14 cellular contexts compared by ENCODE assay signal in the genomic region with DNA sequence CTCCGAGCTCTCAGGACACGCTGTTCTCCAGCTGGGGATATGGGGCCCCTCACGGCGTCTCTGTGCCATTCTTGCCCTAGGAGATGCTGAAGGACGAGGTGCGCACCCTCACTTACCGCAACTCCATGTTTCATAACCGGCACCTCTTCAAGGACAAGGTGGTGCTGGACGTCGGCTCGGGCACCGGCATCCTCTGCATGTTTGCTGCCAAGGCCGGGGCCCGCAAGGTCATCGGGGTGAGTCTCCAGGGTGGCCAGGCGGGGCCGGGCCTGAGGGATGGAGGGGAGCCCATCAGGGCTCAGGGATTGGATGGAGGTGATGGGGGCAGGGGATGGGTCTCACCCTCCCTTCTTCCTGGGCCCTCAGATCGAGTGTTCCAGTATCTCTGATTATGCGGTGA.
"Had no signal": no experiment of that assay in that cellular context is flagged by ENCODE, and none has a peak within 500 bp of the region (broad histone marks: within the 10 kb centered on the region; RNA-seq: fewer than 3 reads in every experiment).

No MANE protein-coding gene starts in this region.

- H3K9me3 ChIP-seq: ascending aorta, breast epithelium, pancreas, SK-N-SH, tibial nerve had no signal

- H3K27ac Mint-ChIP-seq: neural progenitor cell had no signal

- ATAC-seq: activated naive CD4-positive, alpha-beta T cell treated with anti-CD3 and anti-CD28 coated beads, Interleukin-2, amount 50 U/mL, for 72 hours; pancreas had no signal

- H3K27me3 ChIP-seq: ascending aorta, breast epithelium, neural progenitor cell, pancreas, tibial nerve had no signal

- DNase-seq: activated CD4-positive, CD25-positive, alpha-beta regulatory T cell treated with anti-CD3 and anti-CD28 coated beads, Interleukin-2, amount 50 U/mL, for 72 hours; activated effector memory CD4-positive, alpha-beta T cell treated with anti-CD3 and anti-CD28 coated beads, Interleukin-2, amount 50 U/mL, for 16 hours; dermis blood vessel endothelial cell; kidney glomerular epithelial cell; SK-N-SH; stimulated activated CD4-positive, alpha-beta T cell treated with anti-CD3 and anti-CD28 coated beads, Interleukin-4, amount 100 ng/mL, for 1 hour; stimulated activated naive CD4-positive, alpha-beta T cell; T-helper 1 cell had no signal

- H3K4me3 ChIP-seq: ascending aorta, breast epithelium, neural progenitor cell, pancreas, tibial nerve had no signal

- H3K36me3 ChIP-seq: breast epithelium had no signal

- H3K27ac ChIP-seq: ascending aorta, breast epithelium, neural progenitor cell, pancreas, tibial nerve had no signal

- H3K9me3 Mint-ChIP-seq: activated naive CD4-positive, alpha-beta T cell treated with anti-CD3 and anti-CD28 coated beads, Interleukin-2, amount 50 U/mL, for 72 hours; neural progenitor cell had no signal
